1 cellular context compared by ENCODE assay signal in genomic region chr1:222464841-222465210, GRCh38.
TF ChIP-seq lines count a peak whose summit lies in the region.

No MANE protein-coding gene starts in this region.

TF ChIP-seq in K562, 482 proteins besides CTCF, POLR2A, EP300 and RAD21 (continued from another document and continues in another):
- TF ChIP-seq CHAMP1 (IDR thresholded peaks at IDR 0.05) = 0 out of 2 replicates have a peak, but pooled peaks have one; percentile 59
- TF ChIP-seq MTF1 (CRISPR knock-in tag; IDR thresholded peaks at IDR 0.05; ENCODE audit: borderline replicate concordance) = no peak
- TF ChIP-seq ARNT (IDR thresholded peaks at IDR 0.05) = peak; percentile 79 to 87
- no peak for TF ChIP-seq ID3 (CRISPR knock-in tag; IDR thresholded peaks at IDR 0.05)
- TF ChIP-seq ID3 (tag; IDR thresholded peaks at IDR 0.05) = no peak
- TF ChIP-seq ZNF764 (CRISPR knock-in tag; IDR thresholded peaks at IDR 0.05; ENCODE audit: low read depth) = peak; percentile 12; the same call in 1 of the 2 replicates
- TF ChIP-seq STAT5A (IDR thresholded peaks at IDR 0.05; ENCODE audit: borderline replicate concordance, low read length) = peak; percentile 9; the same call in 1 of the 2 replicates
- TF ChIP-seq STAG1 (CRISPR knock-in tag; IDR thresholded peaks at IDR 0.05; ENCODE audit: borderline replicate concordance) = no peak
- peak; percentile 79 for TF ChIP-seq BCOR (IDR thresholded peaks at IDR 0.05)
- peak; percentile 88 for TF ChIP-seq USF2 (CRISPR knock-in tag; IDR thresholded peaks at IDR 0.05)
- TF ChIP-seq NEUROD1 (IDR thresholded peaks at IDR 0.05; ENCODE audit: borderline replicate concordance, low read depth, low read length, partially characterized antibody) = no peak
- TF ChIP-seq ZNF444 (CRISPR knock-in tag; IDR thresholded peaks at IDR 0.05) = no peak
- TF ChIP-seq ZFP91 (CRISPR knock-in tag; IDR thresholded peaks at IDR 0.05) = 0 out of 2 replicates have a peak, but pooled peaks have one; percentile 19
- peak; percentile 54 for TF ChIP-seq POLR3G (IDR thresholded peaks at IDR 0.05; ENCODE audit: extremely low read depth, insufficient read length, insufficient replicate concordance)
- TF ChIP-seq POLR3A (IDR thresholded peaks at IDR 0.05; ENCODE audit: borderline replicate concordance, extremely low read depth, insufficient read depth, insufficient read length) = peak; percentile 97
- peak; percentile 80 for TF ChIP-seq RAD51 (IDR thresholded peaks at IDR 0.05; ENCODE audit: borderline replicate concordance, low read depth)
- 0 out of 2 replicates have a peak, but pooled peaks have one; percentile 52 for TF ChIP-seq CBFB (CRISPR knock-in tag; IDR thresholded peaks at IDR 0.05)
- no peak for TF ChIP-seq TAF1 (IDR thresholded peaks at IDR 0.05; ENCODE audit: control insufficient read depth, extremely low read depth, insufficient read depth, low read length, severe bottlenecking)
- no peak for TF ChIP-seq ZNF121 (CRISPR knock-in tag; conservative IDR thresholded peaks at IDR 0.05)
- TF ChIP-seq GABPA (tag; conservative IDR thresholded peaks at IDR 0.05; ENCODE audit: low read depth) = no peak
- TF ChIP-seq ZBTB33 (CRISPR knock-in tag; IDR thresholded peaks at IDR 0.05) = peak; percentile 40; the same call in 1 of the 2 replicates
- TF ChIP-seq SREBF1 (IDR thresholded peaks at IDR 0.05; ENCODE audit: borderline replicate concordance, low read depth, low read length) = peak; percentile 48; the same call in 1 of the 2 replicates
- no peak for TF ChIP-seq IFI16 (CRISPR knock-in tag; IDR thresholded peaks at IDR 0.05)
- peak; percentile 87 for TF ChIP-seq USF1 (CRISPR knock-in tag; IDR thresholded peaks at IDR 0.05)
- peak; percentile 78; the same call in 1 of the 2 replicates for TF ChIP-seq BRD4 (IDR thresholded peaks at IDR 0.05)
- TF ChIP-seq ZBTB40 (IDR thresholded peaks at IDR 0.05) = peak; percentile 89
- TF ChIP-seq ZBTB40 (CRISPR knock-in tag; IDR thresholded peaks at IDR 0.05) = no peak
- peak in 1 of 2 experiments; percentile 23; a peak in 2 of 4 replicates for TF ChIP-seq TBL1XR1 (IDR thresholded peaks at IDR 0.05; ENCODE audit: low read length in 2 of 2)
- TF ChIP-seq SMARCE1 (IDR thresholded peaks at IDR 0.05) = 0 out of 2 replicates have a peak, but pooled peaks have one; percentile 22
- TF ChIP-seq ILF3 (IDR thresholded peaks at IDR 0.05; ENCODE audit: borderline replicate concordance) = peak; percentile 12; the same call in 1 of the 2 replicates
- TF ChIP-seq ZFX (CRISPR knock-in tag; IDR thresholded peaks at IDR 0.05) = no peak
- no peak; the same call in 1 of the 2 replicates for TF ChIP-seq SOX6 (IDR thresholded peaks at IDR 0.05)
- no peak for TF ChIP-seq ARID4B (CRISPR knock-in tag; IDR thresholded peaks at IDR 0.05)
- TF ChIP-seq SP2 (IDR thresholded peaks at IDR 0.05; ENCODE audit: extremely low read depth, low read depth, low read length, poor library complexity, severe bottlenecking) = no peak
- 0 out of 2 replicates have a peak, but pooled peaks have one; percentile 10 for TF ChIP-seq RB1 (IDR thresholded peaks at IDR 0.05; ENCODE audit: low read depth)
- TF ChIP-seq ZBTB8A (IDR thresholded peaks at IDR 0.05; ENCODE audit: partially characterized antibody) = peak; percentile 72
- TF ChIP-seq HDAC3 (IDR thresholded peaks at IDR 0.05; ENCODE audit: borderline replicate concordance, partially characterized antibody) = peak; percentile 62
- peak in 1 of 2 experiments; percentile 67; a peak in 1 of 4 replicates for TF ChIP-seq CSDE1 (IDR thresholded peaks at IDR 0.05)
- no peak for TF ChIP-seq DNMT1 (IDR thresholded peaks at IDR 0.05)
